Comparison of ENCODE assay signal across 11 cellular contexts in genomic region chr17:51200295-51200694, GRCh38.
"Had no signal": no experiment of that assay in that cellular context is flagged by ENCODE, and none has a peak within 500 bp of the region (broad histone marks: within the 10 kb centered on the region; RNA-seq: fewer than 3 reads in every experiment).

No MANE protein-coding gene starts in this region.

- H3K27me3 ChIP-seq: ascending aorta, upper lobe of right lung had no signal

- H3K4me1 ChIP-seq: ascending aorta, upper lobe of right lung had no signal

- DNase-seq: activated T-cell treated with anti-CD3 and anti-CD28 coated beads for 4 hours; foreskin melanocyte; head of caudate nucleus; islet precursor cell; mammary epithelial cell; mucosa of descending colon; stimulated activated naive CD4-positive, alpha-beta T cell treated with Interleukin-2 at 50 U/mL for 16 hours; upper lobe of right lung had no signal

- H3K4me3 Mint-ChIP-seq: nephron had no signal

- H3K27ac Mint-ChIP-seq: nephron had no signal

- H3K27ac ChIP-seq: ascending aorta, SK-N-MC, upper lobe of right lung had no signal

- H3K9me3 Mint-ChIP-seq: nephron had no signal

- H3K4me1 Mint-ChIP-seq: nephron had no signal

- H3K9me3 ChIP-seq: ascending aorta, mucosa of descending colon, upper lobe of right lung had no signal

- H3K4me3 ChIP-seq: ascending aorta, mucosa of descending colon, SK-N-MC, upper lobe of right lung had no signal
